ENCODE assay signal across 27 cellular contexts in the genomic region with DNA sequence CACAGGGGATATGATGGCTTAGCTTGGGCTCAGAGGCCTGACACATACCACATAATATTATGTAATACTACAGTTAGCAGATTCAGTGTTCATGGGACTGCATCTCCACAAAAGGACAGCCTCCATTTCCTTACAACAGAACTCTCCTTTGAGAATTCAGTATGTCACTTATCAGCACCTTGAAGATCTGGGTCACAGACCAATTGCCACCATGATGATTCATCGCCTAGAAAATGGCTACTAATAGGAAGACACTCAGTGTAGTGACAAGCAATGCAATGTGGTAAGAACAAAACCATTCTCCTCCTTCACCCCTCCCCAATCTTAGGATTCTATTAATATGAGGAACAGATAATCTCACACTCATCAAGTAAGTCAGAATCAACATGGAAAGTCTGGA. TPM values are rescaled to one million over a fixed set of nuclear protein-coding genes. Genes with fewer than 3 reads are reported as not detected.
"Had no signal": no experiment of that assay in that cellular context is flagged by ENCODE, and none has a peak within 500 bp of the region (broad histone marks: within the 10 kb centered on the region; RNA-seq: fewer than 3 reads in every experiment).

No MANE protein-coding gene starts in this region.

- H3K4me3 ChIP-seq: ascending aorta, body of pancreas, SK-N-MC had no signal

- H3K4me3 Mint-ChIP-seq: activated CD8-positive, alpha-beta T cell treated with anti-CD3 and anti-CD28 coated beads, Interleukin-2, amount 10 ng/mL, durations not matched to agents 7 days and 5 days; activated naive CD8-positive, alpha-beta T cell treated with anti-CD3 and anti-CD28 coated beads, Interleukin-2, amount 50 U/mL, for 24 hours; T-cell had no signal

- H3K9me3 Mint-ChIP-seq: activated naive CD4-positive, alpha-beta T cell treated with anti-CD3 and anti-CD28 coated beads, Interleukin-2, amount 50 U/mL, for 72 hours; activated naive CD8-positive, alpha-beta T cell treated with anti-CD3 and anti-CD28 coated beads, Interleukin-2, amount 50 U/mL, for 24 hours; T-cell had no signal

- H3K27me3 Mint-ChIP-seq: activated naive CD8-positive, alpha-beta T cell treated with anti-CD3 and anti-CD28 coated beads, Interleukin-2, amount 50 U/mL, for 24 hours had no signal

- H3K36me3 Mint-ChIP-seq: activated naive CD4-positive, alpha-beta T cell treated with anti-CD3 and anti-CD28 coated beads, Interleukin-2, amount 50 U/mL, for 72 hours; T-cell had no signal

- H3K4me1 Mint-ChIP-seq: activated naive CD8-positive, alpha-beta T cell treated with anti-CD3 and anti-CD28 coated beads, Interleukin-2, amount 50 U/mL, for 24 hours; T-cell had no signal

- H3K27ac Mint-ChIP-seq: activated CD8-positive, alpha-beta T cell treated with anti-CD3 and anti-CD28 coated beads, Interleukin-2, amount 10 ng/mL, durations not matched to agents 7 days and 5 days; activated naive CD4-positive, alpha-beta T cell treated with anti-CD3 and anti-CD28 coated beads, Interleukin-2, amount 50 U/mL, for 72 hours; activated naive CD8-positive, alpha-beta T cell treated with anti-CD3 and anti-CD28 coated beads, Interleukin-2, amount 50 U/mL, for 24 hours; T-cell had no signal

- DNase-seq: activated CD4-positive, alpha-beta T cell treated with anti-CD3 and anti-CD28 coated beads for 4 hours; activated CD8-positive, alpha-beta memory T cell treated with anti-CD3 and anti-CD28 coated beads, Interleukin-2, amount 50 U/mL, for 48 hours; activated CD8-positive, alpha-beta T cell treated with anti-CD3 and anti-CD28 coated beads, Interleukin-2, amount 10 ng/mL, durations not matched to agents 7 days and 5 days; activated effector memory CD4-positive, alpha-beta T cell treated with Interleukin-2 at 50 U/mL for 16 hours; activated naive CD4-positive, alpha-beta T cell; activated naive CD8-positive, alpha-beta T cell treated with anti-CD3 and anti-CD28 coated beads, Interleukin-2, amount 50 U/mL, for 24 hours; activated T-cell treated with anti-CD3 and anti-CD28 coated beads, Interleukin-2, amount 50 U/mL, for 1 hour; amniotic stem cell; body of pancreas; central memory CD4-positive, alpha-beta T cell; Kasumi-1; KBM-7; NCI-H1105 treated with DMSO at 0.1 percent for 48 hours; NCI-H1436 treated with DMSO at 0.1 percent for 48 hours; NCI-H187; NCI-H2081; NCI-H510A treated with DMSO at 0.1 percent for 48 hours; NCI-H69; NK-92 treated with Interleukin-12 subunit alpha and Interleukin-12 subunit beta, amount 100 ng/mL, for 24 hours; SIG-M5; T-cell had no signal

- ATAC-seq: activated CD4-positive, CD25-positive, alpha-beta regulatory T cell treated with anti-CD3 and anti-CD28 coated beads, Interleukin-2, amount 50 U/mL, for 24 hours; activated CD8-positive, alpha-beta T cell treated with anti-CD3 and anti-CD28 coated beads, Interleukin-2, amount 10 ng/mL, durations not matched to agents 7 days and 5 days; activated naive CD4-positive, alpha-beta T cell treated with anti-CD3 and anti-CD28 coated beads, Interleukin-2, amount 50 U/mL, for 72 hours; activated naive CD8-positive, alpha-beta T cell treated with anti-CD3 and anti-CD28 coated beads, Interleukin-2, amount 50 U/mL, for 24 hours; body of pancreas; T-cell had no signal

RNA-seq across cellular contexts. Expression of gene PRLR, which starts 38.7 kb away (rescaled TPM):
- total RNA-seq: activated CD8-positive, alpha-beta T cell treated with anti-CD3 and anti-CD28 coated beads, Interleukin-2, amount 10 ng/mL, durations not matched to agents 7 days and 5 days; bronchial epithelial cell; T-helper 2 cell treated with Interferon-gamma antibody and Interleukin-4, amounts not matched to agents 100 ng/mL and 5 ng/mL, for 36 hours had no signal
